In the genomic region with DNA sequence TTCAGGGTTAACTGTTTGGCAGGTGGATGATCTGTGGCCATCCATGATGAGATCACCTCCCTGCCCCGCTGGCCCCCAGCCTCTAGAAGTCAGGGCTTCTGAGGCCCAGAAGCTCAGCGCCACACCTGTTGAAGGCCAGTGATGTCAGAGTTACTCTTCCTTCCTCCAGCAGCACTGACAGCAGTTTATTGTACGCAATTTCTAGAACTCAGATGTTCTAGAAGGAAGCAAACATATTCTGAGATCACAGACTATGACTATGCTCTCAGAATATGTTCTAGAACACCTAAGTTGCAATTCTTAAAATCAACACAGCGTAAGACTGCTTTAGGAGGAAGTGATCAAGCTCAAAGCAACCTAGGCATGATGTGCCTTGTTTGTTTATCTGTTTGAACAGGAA, we compare ENCODE assay signal across 2 cellular contexts.
TF ChIP-seq lines count a peak whose summit lies in the region.

No MANE protein-coding gene starts in this region.

TF ChIP-seq in IMR-90, 13 proteins besides CTCF, POLR2A, EP300 and RAD21:
- TF ChIP-seq BHLHE40 (IDR thresholded peaks at IDR 0.05; ENCODE audit: low read depth, low read length) (no peak), CEBPB (IDR thresholded peaks at IDR 0.05; ENCODE audit: low read depth, low read length) (no peak), RFX5 (IDR thresholded peaks at IDR 0.05; ENCODE audit: low read depth, low read length) (no peak), MAFK (IDR thresholded peaks at IDR 0.05; ENCODE audit: low read depth, low read length) (no peak)

TF ChIP-seq in GM12878, 131 proteins besides CTCF, POLR2A, EP300 and RAD21:
- TF ChIP-seq CREB1 (IDR thresholded peaks at IDR 0.05; ENCODE audit: low read depth) (peak; percentile 86), NFXL1 (IDR thresholded peaks at IDR 0.05; ENCODE audit: borderline replicate concordance) (no peak), TAF1 (IDR thresholded peaks at IDR 0.05; ENCODE audit: borderline replicate concordance, low read depth, low read length) (no peak), KDM1A (IDR thresholded peaks at IDR 0.05; ENCODE audit: borderline replicate concordance) (no peak), ETV6 (conservative IDR thresholded peaks at IDR 0.05 in 1 of 2, IDR thresholded peaks at IDR 0.05 in 1 of 2; ENCODE audit: borderline replicate concordance in 1 of 2, low read depth in 1 of 2) (peak in 1 of 2 experiments; percentile 19; a peak in 1 of 4 replicates), YY1 (IDR thresholded peaks at IDR 0.05; ENCODE audit: low read depth, low read length) (no peak), FOXK2 (IDR thresholded peaks at IDR 0.05) (no peak), CREM (IDR thresholded peaks at IDR 0.05; ENCODE audit: low read depth) (peak; percentile 83)
- TF ChIP-seq, protein P1, sequence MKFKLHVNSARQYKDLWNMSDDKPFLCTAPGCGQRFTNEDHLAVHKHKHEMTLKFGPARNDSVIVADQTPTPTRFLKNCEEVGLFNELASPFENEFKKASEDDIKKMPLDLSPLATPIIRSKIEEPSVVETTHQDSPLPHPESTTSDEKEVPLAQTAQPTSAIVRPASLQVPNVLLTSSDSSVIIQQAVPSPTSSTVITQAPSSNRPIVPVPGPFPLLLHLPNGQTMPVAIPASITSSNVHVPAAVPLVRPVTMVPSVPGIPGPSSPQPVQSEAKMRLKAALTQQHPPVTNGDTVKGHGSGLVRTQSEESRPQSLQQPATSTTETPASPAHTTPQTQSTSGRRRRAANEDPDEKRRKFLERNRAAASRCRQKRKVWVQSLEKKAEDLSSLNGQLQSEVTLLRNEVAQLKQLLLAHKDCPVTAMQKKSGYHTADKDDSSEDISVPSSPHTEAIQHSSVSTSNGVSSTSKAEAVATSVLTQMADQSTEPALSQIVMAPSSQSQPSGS (IDR thresholded peaks at IDR 0.05; ENCODE audit: low read length) = 0 out of 2 replicates have a peak, but pooled peaks have one; percentile 33
TF ChIP-seq in GM12878: peak in this region for 4.
